ENCODE assay signal across 26 cellular contexts in genomic region chr7:54792383-54792782, GRCh38.
"Had no signal": no experiment of that assay in that cellular context is flagged by ENCODE, and none has a peak within 500 bp of the region (broad histone marks: within the 10 kb centered on the region; RNA-seq: fewer than 3 reads in every experiment).

No MANE protein-coding gene starts in this region.

- H3K27ac Mint-ChIP-seq: dendritic cell treated with granulocyte-macrophage colony-stimulating factor and Interleukin-4, amounts not matched to agents 40 ng/mL and 50 ng/mL, for 4 days; effector memory CD8-positive, alpha-beta T cell; endodermal cell had no signal

- H3K27me3 ChIP-seq: colonic mucosa, esophagus muscularis mucosa, esophagus squamous epithelium, foreskin keratinocyte, gastrocnemius medialis, gastroesophageal sphincter, heart left ventricle, hepatocyte had no signal

- H3K4me3 Mint-ChIP-seq: dendritic cell treated with granulocyte-macrophage colony-stimulating factor and Interleukin-4, amounts not matched to agents 40 ng/mL and 50 ng/mL, for 4 days; effector memory CD8-positive, alpha-beta T cell; endodermal cell had no signal

- H3K9me3 Mint-ChIP-seq: dendritic cell treated with granulocyte-macrophage colony-stimulating factor and Interleukin-4, amounts not matched to agents 40 ng/mL and 50 ng/mL, for 4 days; effector memory CD8-positive, alpha-beta T cell; endodermal cell had no signal

- H3K9me3 ChIP-seq: colonic mucosa, esophagus muscularis mucosa, esophagus squamous epithelium, gastrocnemius medialis, gastroesophageal sphincter, heart left ventricle, heart right ventricle had no signal

- ATAC-seq: effector memory CD8-positive, alpha-beta T cell; esophagus mucosa; foreskin keratinocyte; gastrocnemius medialis; gastroesophageal sphincter; heart left ventricle; heart right ventricle had no signal

- H3K27ac ChIP-seq: colonic mucosa, coronary artery, dorsolateral prefrontal cortex, epithelial cell of prostate, esophagus muscularis mucosa, esophagus squamous epithelium, foreskin keratinocyte, gastrocnemius medialis, gastroesophageal sphincter, heart left ventricle, heart right ventricle, hepatocyte had no signal

- H2AFZ ChIP-seq: hepatocyte had no signal

- H3K4me3 ChIP-seq: colonic mucosa, coronary artery, dorsolateral prefrontal cortex, esophagus muscularis mucosa, esophagus squamous epithelium, gastrocnemius medialis, gastroesophageal sphincter, heart left ventricle, heart right ventricle, hepatocyte had no signal

- DNase-seq: colonic mucosa; cortex of kidney; dermis blood vessel endothelial cell; dorsolateral prefrontal cortex; effector CD4-positive, alpha-beta T cell; effector CD8-positive, alpha-beta T cell; effector memory CD4-positive, alpha-beta T cell; effector memory CD8-positive, alpha-beta T cell; endodermal cell; erythroblast; esophagus squamous epithelium; foreskin fibroblast; foreskin keratinocyte; foreskin melanocyte; gastrocnemius medialis; glutamatergic neuron; head of caudate nucleus; heart left ventricle; heart right ventricle had no signal

- H3K36me3 ChIP-seq: colonic mucosa, esophagus muscularis mucosa, esophagus squamous epithelium, gastrocnemius medialis, gastroesophageal sphincter, heart left ventricle, heart right ventricle had no signal

- H3K4me2 ChIP-seq: hepatocyte had no signal

- H3K4me1 ChIP-seq: colonic mucosa, foreskin keratinocyte had no signal
